In genomic region chr6:33061987-33062386, GRCh38 we compare ENCODE assay signal across 12 cellular contexts. TPM values are rescaled to one million over a fixed set of nuclear protein-coding genes. Genes with fewer than 3 reads are reported as not detected.
DNase-seq lines count a peak whose midpoint lies in the region; ATAC-seq and TF ChIP-seq lines count a peak whose summit lies in the region.
"Had no signal": no experiment of that assay in that cellular context is flagged by ENCODE, and none has a peak within 500 bp of the region (broad histone marks: within the 10 kb centered on the region; RNA-seq: fewer than 3 reads in every experiment).

No MANE protein-coding gene starts in this region.

- no peak overlapping the region for H3K9ac ChIP-seq in MM.1S (ENCODE audit: low read length)

- H3K27me3 ChIP-seq in MM.1S (replicated peaks; ENCODE audit: insufficient read depth, low read length) (no peaks in the 10 kb centered on the region), left ventricle myocardium inferior (ENCODE audit: low read depth) (no peaks in the 10 kb centered on the region), right cardiac atrium (ENCODE audit: control insufficient read depth, insufficient read depth) (no peaks in the 10 kb centered on the region)
- H3K27me3 ChIP-seq: body of pancreas had no signal

- H3K9me3 ChIP-seq in MM.1S (replicated peaks; ENCODE audit: insufficient read depth, low read length) (no peaks in the 10 kb centered on the region), left ventricle myocardium inferior (replicated peaks) (peaks cover 5% of the 10 kb centered on the region), right cardiac atrium (ENCODE audit: control insufficient read depth, low read length) (no peaks in the 10 kb centered on the region)
- H3K9me3 ChIP-seq: A549, body of pancreas had no signal

- peaks cover 7% of the 10 kb centered on the region; the same call in 1 of the 2 replicates for H3F3A ChIP-seq in MM.1S (ENCODE audit: insufficient read depth, low read length)

- H3K4me1 ChIP-seq in MM.1S (ENCODE audit: low read length) (peaks cover 10% of the 10 kb centered on the region), left ventricle myocardium inferior (no peaks in the 10 kb centered on the region), right cardiac atrium (ENCODE audit: control insufficient read depth, insufficient read depth, low read length) (no peaks in the 10 kb centered on the region)
- H3K4me1 ChIP-seq: A549, body of pancreas had no signal

- no peaks in the 10 kb centered on the region for H4K20me1 ChIP-seq in MM.1S (ENCODE audit: insufficient read depth, low read length)

- intact Hi-C loops in left ventricle myocardium inferior (cut with micrococcal nuclease) (no loop called here), right cardiac atrium (cut with DNase I) (no loop called here)

- H2AFZ ChIP-seq in MM.1S (ENCODE audit: low read length): no peak overlapping the region

- H3K27ac Mint-ChIP-seq in activated T-helper 17 cell treated with anti-CD3 and anti-CD28 coated beads, Interleukin-2, amount 50 U/mL, for 72 hours: no peak overlapping the region

- no peaks in the 10 kb centered on the region for H3K79me2 ChIP-seq in MM.1S (ENCODE audit: low read length)

- 83% methylated on average over 2 of the region's 2 CpGs for WGBS in right cardiac atrium

- H3K9me2 ChIP-seq in MM.1S (replicated peaks; ENCODE audit: insufficient read depth, low read length): no peaks in the 10 kb centered on the region

- H3K4me3 ChIP-seq in MM.1S (ENCODE audit: low read length) (no peak overlapping the region), left ventricle myocardium inferior (no peak overlapping the region), right cardiac atrium (ENCODE audit: low read length) (no peak overlapping the region)
- H3K4me3 ChIP-seq: A549, body of pancreas had no signal

- DNase-seq in NCI-H2171 treated with DMSO at 0.1 percent for 48 hours (lab: John Stamatoyannopoulos, UW): peak; percentile 4
- no peak for DNase-seq in NCI-H2171 (lab: John Stamatoyannopoulos, UW)
- DNase-seq in MM.1S: peak; percentile 81
- DNase-seq in stimulated activated naive CD8-positive, alpha-beta T cell treated with anti-CD3 and anti-CD28 coated beads, Interleukin-15, Interleukin-2, amounts not matched to agents 100 U/mL and 50 U/mL, for 24 hours: no peak
- no peak for DNase-seq in left ventricle myocardium inferior
- DNase-seq in stimulated activated naive CD4-positive, alpha-beta T cell treated with Interleukin-2 at 50 U/mL for 16 hours (lab: John Stamatoyannopoulos, UW): no peak
- DNase-seq in right cardiac atrium: no peak
- DNase-seq: body of pancreas; naive thymus-derived CD8-positive, alpha-beta T cell; SHP77 treated with DMSO at 0.1 percent for 48 hours had no signal

- peak; percentile 52 for ATAC-seq in activated T-helper 17 cell treated with anti-CD3 and anti-CD28 coated beads, Interleukin-2, amount 50 U/mL, for 72 hours (replicated peaks)
- peak; percentile 55 for ATAC-seq in stimulated activated naive CD8-positive, alpha-beta T cell treated with anti-CD3 and anti-CD28 coated beads, Interleukin-15, Interleukin-2, amounts not matched to agents 100 U/mL and 50 U/mL, for 24 hours
- no peak for ATAC-seq in right cardiac atrium
- ATAC-seq: A549; body of pancreas; naive thymus-derived CD8-positive, alpha-beta T cell had no signal

- H3K4me1 Mint-ChIP-seq in activated T-helper 17 cell treated with anti-CD3 and anti-CD28 coated beads, Interleukin-2, amount 50 U/mL, for 72 hours: peaks cover 5% of the 10 kb centered on the region

- no peak overlapping the region for H3K4me3 Mint-ChIP-seq in activated T-helper 17 cell treated with anti-CD3 and anti-CD28 coated beads, Interleukin-2, amount 50 U/mL, for 72 hours
- H3K4me3 Mint-ChIP-seq: naive thymus-derived CD8-positive, alpha-beta T cell had no signal

- TF ChIP-seq CTCF in MM.1S (IDR thresholded peaks at IDR 0.05; ENCODE audit: low read length): no peak
- no peak for TF ChIP-seq CTCF in left ventricle myocardium inferior (IDR thresholded peaks at IDR 0.05; ENCODE audit: borderline replicate concordance)

- peaks cover 14% of the 10 kb centered on the region for H3K36me3 Mint-ChIP-seq in activated T-helper 17 cell treated with anti-CD3 and anti-CD28 coated beads, Interleukin-2, amount 50 U/mL, for 72 hours (ENCODE audit: low read depth)

- H3K4me2 ChIP-seq in MM.1S (ENCODE audit: low read depth, low read length): no peak overlapping the region
- H3K4me2 ChIP-seq: A549 had no signal

- no peaks in the 10 kb centered on the region for H3K27me3 Mint-ChIP-seq in activated T-helper 17 cell treated with anti-CD3 and anti-CD28 coated beads, Interleukin-2, amount 50 U/mL, for 72 hours

- H3K27ac ChIP-seq in MM.1S (ENCODE audit: low read length) (peak overlapping the region; percentile 19; the same call in 1 of the 2 replicates), left ventricle myocardium inferior (replicated peaks) (no peak overlapping the region), right cardiac atrium (ENCODE audit: low read length) (no peak overlapping the region)
- H3K27ac ChIP-seq: A549, body of pancreas had no signal

- H3K9me3 Mint-ChIP-seq in activated T-helper 17 cell treated with anti-CD3 and anti-CD28 coated beads, Interleukin-2, amount 50 U/mL, for 72 hours: no peaks in the 10 kb centered on the region

- H3K36me3 ChIP-seq in MM.1S (replicated peaks; ENCODE audit: insufficient read depth, low read length) (no peaks in the 10 kb centered on the region), left ventricle myocardium inferior (peaks cover 5% of the 10 kb centered on the region)

RNA-seq across cellular contexts. Expression of gene HLA-DPA1, which starts 11.5 kb away (rescaled TPM):
- total RNA-seq in activated T-helper 17 cell treated with anti-CD3 and anti-CD28 coated beads, Interleukin-2, amount 50 U/mL, for 72 hours: 100 to 1,000 TPM in 1 of 2 donors, 10 to 100 TPM in 1; 40.5 to 136 TPM
- total RNA-seq in left ventricle myocardium inferior: 28.8 TPM
- 10 to 100 TPM; 49.5 to 58.6 (median 54.1) TPM for total RNA-seq in right cardiac atrium
- 31.1 TPM for polyA plus RNA-seq in right cardiac atrium

RNA-seq across cellular contexts. Expression of gene HLA-DPB1, which starts 13.8 kb away (rescaled TPM):
- total RNA-seq in activated T-helper 17 cell treated with anti-CD3 and anti-CD28 coated beads, Interleukin-2, amount 50 U/mL, for 72 hours: 10 to 100 TPM; 21.4 to 69.1 TPM
- 34.1 TPM for total RNA-seq in left ventricle myocardium inferior
- total RNA-seq in right cardiac atrium: 10 to 100 TPM; 46.2 to 71.0 (median 57.4) TPM
- polyA plus RNA-seq in right cardiac atrium: 35.9 TPM
- polyA plus RNA-seq: A549 had no signal

RNA-seq across cellular contexts. Expression of gene HLA-DOA, which starts 52.6 kb away (rescaled TPM):
- total RNA-seq in activated T-helper 17 cell treated with anti-CD3 and anti-CD28 coated beads, Interleukin-2, amount 50 U/mL, for 72 hours: 1 to 10 TPM in 1 of 2 donors, under 1 TPM in 1; 0.56 to 7.8 TPM
- total RNA-seq in left ventricle myocardium inferior: 1.8 TPM
- 1 to 10 TPM; 1.3 to 2.3 (median 1.8) TPM for total RNA-seq in right cardiac atrium
- 1.2 TPM for polyA plus RNA-seq in right cardiac atrium

Comparison
In these comparisons a context has a peak if more than half of its experiments do, and no peak if none do; other contexts are left out.
1. DNase-seq: peak in NCI-H2171 treated with DMSO at 0.1 percent for 48 hours (single experiment) and MM.1S (single experiment); none in NCI-H2171 (single experiment), stimulated activated naive CD8-positive, alpha-beta T cell treated with anti-CD3 and anti-CD28 coated beads, Interleukin-15, Interleukin-2, amounts not matched to agents 100 U/mL and 50 U/mL, for 24 hours (single experiment), left ventricle myocardium inferior (single experiment), stimulated activated naive CD4-positive, alpha-beta T cell treated with Interleukin-2 at 50 U/mL for 16 hours (single experiment) and right cardiac atrium (0 of 3).
2. ATAC-seq: peak in activated T-helper 17 cell treated with anti-CD3 and anti-CD28 coated beads, Interleukin-2, amount 50 U/mL, for 72 hours (single experiment) and stimulated activated naive CD8-positive, alpha-beta T cell treated with anti-CD3 and anti-CD28 coated beads, Interleukin-15, Interleukin-2, amounts not matched to agents 100 U/mL and 50 U/mL, for 24 hours (single experiment); none in right cardiac atrium (0 of 2).